10 cellular contexts compared by ENCODE assay signal in the genomic region with DNA sequence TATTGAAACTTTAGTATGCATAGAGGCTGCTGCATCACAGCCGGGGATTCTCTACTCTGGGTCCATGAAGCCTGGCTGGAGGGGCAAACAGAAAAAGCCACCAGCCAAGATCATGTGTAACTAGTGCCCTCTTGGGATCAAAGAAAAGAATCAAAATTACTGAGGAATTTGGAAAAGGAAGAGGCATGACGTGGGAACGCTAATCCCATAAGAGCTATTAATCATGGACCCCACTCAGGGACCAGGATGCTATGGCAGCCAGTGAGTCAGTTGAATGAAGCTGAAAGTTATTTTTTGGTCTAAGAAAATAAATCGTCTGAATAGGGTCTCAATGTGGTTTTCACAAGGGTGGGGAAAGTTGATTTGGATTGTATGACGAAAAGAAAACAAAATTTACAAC.
DNase-seq lines count a peak whose midpoint lies in the region; ATAC-seq and TF ChIP-seq lines count a peak whose summit lies in the region.
"Had no signal": no experiment of that assay in that cellular context is flagged by ENCODE, and none has a peak within 500 bp of the region (broad histone marks: within the 10 kb centered on the region; RNA-seq: fewer than 3 reads in every experiment).

No MANE protein-coding gene starts in this region.

- no peak overlapping the region for H3K27ac ChIP-seq in VCaP
- H3K27ac ChIP-seq: body of pancreas had no signal

- no peak for TF ChIP-seq CTCF in HFF-Myc (IDR thresholded peaks at IDR 0.05; ENCODE audit: low read depth, low read length, missing control alignments)
- TF ChIP-seq CTCF in VCaP (conservative IDR thresholded peaks at IDR 0.05) = peak; percentile 58

- ATAC-seq in HG02642 (IDR thresholded peaks at IDR 0.05; ENCODE audit: poor library complexity, unreplicated experiment) = no peak
- no peak for ATAC-seq in GM19328 (IDR thresholded peaks at IDR 0.05; ENCODE audit: unreplicated experiment)
- ATAC-seq: body of pancreas, left lobe of liver had no signal

- DNase-seq in AG08396 (ENCODE audit: low spot score) = peak; percentile 28
- peak; percentile 58 for DNase-seq in HFF-Myc (ENCODE audit: extremely low read depth, low read depth)
- DNase-seq in iris pigment epithelial cell (ENCODE audit: low read depth) = peak; percentile 84
- DNase-seq in activated CD4-positive, CD25-positive, alpha-beta regulatory T cell treated with anti-CD3 and anti-CD28 coated beads, Interleukin-2, amount 50 U/mL, for 72 hours = no peak
- no peak for DNase-seq in NCI-H526 treated with DMSO at 0.1 percent for 48 hours (lab: John Stamatoyannopoulos, UW)
- DNase-seq: body of pancreas had no signal

- H3K4me3 ChIP-seq in HFF-Myc (replicated peaks; ENCODE audit: low read depth, low read length) = no peak overlapping the region
- H3K4me3 ChIP-seq: body of pancreas had no signal

Comparison
In these comparisons a context has a peak if more than half of its experiments do, and no peak if none do; other contexts are left out.
1. DNase-seq: peak in AG08396 (single experiment), HFF-Myc (single experiment) and iris pigment epithelial cell (single experiment); none in activated CD4-positive, CD25-positive, alpha-beta regulatory T cell treated with anti-CD3 and anti-CD28 coated beads, Interleukin-2, amount 50 U/mL, for 72 hours (single experiment) and NCI-H526 treated with DMSO at 0.1 percent for 48 hours (single experiment).